In the genomic region with DNA sequence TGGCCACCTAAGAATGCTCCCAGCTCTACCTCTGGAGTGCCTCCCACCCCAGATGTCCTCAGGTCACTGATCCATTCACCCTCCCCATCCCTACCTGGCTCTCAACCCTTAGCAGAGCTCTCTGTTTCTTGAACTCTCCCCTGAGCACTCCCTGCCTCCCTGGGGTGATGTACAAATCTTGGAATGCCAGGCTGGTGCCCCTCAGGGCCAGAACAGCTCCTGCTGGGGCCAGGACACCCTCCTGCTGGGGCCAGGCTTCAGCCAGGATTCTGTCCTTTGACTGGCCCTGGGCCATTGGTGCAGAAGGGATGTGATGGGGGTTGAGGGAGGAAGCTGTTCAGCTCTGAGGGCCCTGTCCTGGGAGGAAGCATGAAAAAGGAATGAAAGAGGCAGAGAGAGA, we compare ENCODE assay signal across 22 cellular contexts. TPM values are rescaled to one million over a fixed set of nuclear protein-coding genes. Genes with fewer than 3 reads are reported as not detected.
A peak's percentile ranks its signal among the peaks of the same experiment; 100 is the strongest.
DNase-seq lines count a peak whose midpoint lies in the region; ATAC-seq and TF ChIP-seq lines count a peak whose summit lies in the region.
"Had no signal": no experiment of that assay in that cellular context is flagged by ENCODE, and none has a peak within 500 bp of the region (broad histone marks: within the 10 kb centered on the region; RNA-seq: fewer than 3 reads in every experiment).

No MANE protein-coding gene starts in this region.

- H4K20me1 ChIP-seq in BLaER1 treated with 17β-estradiol and CSF1 and Interleukin-3, amounts not matched to agents 10 nM and 100 nM: peaks cover 0 to 8% (median 0%) of the 10 kb centered on the region in 11 experiments; a peak in 4 of 22 replicates
- H4K20me1 ChIP-seq in neural cell (ENCODE audit: insufficient read depth): no peaks in the 10 kb centered on the region

- H3F3A ChIP-seq in neural cell (ENCODE audit: insufficient read depth, low read length, poor library complexity, severe bottlenecking): peaks cover 8% of the 10 kb centered on the region

- H2AFZ ChIP-seq in neural cell (ENCODE audit: low read depth, low read length): no peak overlapping the region

- H3K9ac ChIP-seq in BLaER1 treated with 17β-estradiol and CSF1 and Interleukin-3, amounts not matched to agents 10 nM and 100 nM: no peak overlapping the region
- H3K9ac ChIP-seq in neural cell (ENCODE audit: low read length): peak overlapping the region; percentile 23
- H3K9ac ChIP-seq: KMS-11 had no signal

- H3K27me3 ChIP-seq in BLaER1 treated with 17β-estradiol and CSF1 and Interleukin-3, amounts not matched to agents 10 nM and 100 nM: peaks cover 0 to 11% (median 0%) of the 10 kb centered on the region in 11 experiments; a peak in 5 of 22 replicates
- no peaks in the 10 kb centered on the region for H3K27me3 ChIP-seq in H7 (ENCODE audit: control insufficient read depth, insufficient read depth, low read length)
- H3K27me3 ChIP-seq in neural cell (ENCODE audit: insufficient read depth, low read depth, low read length): no peaks in the 10 kb centered on the region
- H3K27me3 ChIP-seq in BE2C: no peaks in the 10 kb centered on the region
- H3K27me3 ChIP-seq: Peyer's patch had no signal

- H3K36me3 Mint-ChIP-seq in WTC11: no peaks in the 10 kb centered on the region
- H3K36me3 Mint-ChIP-seq: CD4-positive, CD25-positive, alpha-beta regulatory T cell; IgD-negative memory B cell had no signal

- no peaks in the 10 kb centered on the region for H3K9me3 ChIP-seq in BLaER1 treated with 17β-estradiol and CSF1 and Interleukin-3, amounts not matched to agents 10 nM and 100 nM (replicated peaks in 1 of 11)
- H3K9me3 ChIP-seq in neural cell (ENCODE audit: low read length) (no peaks in the 10 kb centered on the region), BE2C (no peaks in the 10 kb centered on the region)
- H3K9me3 ChIP-seq: Peyer's patch had no signal

- H3K4me2 ChIP-seq in BLaER1 treated with 17β-estradiol and CSF1 and Interleukin-3, amounts not matched to agents 10 nM and 100 nM: peak overlapping the region in 7 of 11 experiments; percentile 72 to 87 (median 80); a peak in 13 of 22 replicates
- H3K4me2 ChIP-seq in neural cell (ENCODE audit: low read length): no peak overlapping the region
- H3K4me2 ChIP-seq: KMS-11 had no signal

- CTCF ChIA-PET in WTC11 (lab: Charles Lee): interaction anchor here (1.3 to 1.6 kb wide), 2 partner anchors 29 to 61 kb away, joined by 5 to 7 read pairs; partner anchors contain the start of gene PCMTD2

- H3K4me3 ChIP-seq in BLaER1 treated with 17β-estradiol and CSF1 and Interleukin-3, amounts not matched to agents 10 nM and 100 nM: no peak overlapping the region
- H3K4me3 ChIP-seq in H7 (ENCODE audit: insufficient read depth, low read depth, low read length): no peak overlapping the region
- no peak overlapping the region for H3K4me3 ChIP-seq in neural cell (ENCODE audit: low read length)
- no peak overlapping the region for H3K4me3 ChIP-seq in BE2C (ENCODE audit: low read depth, low read length)
- H3K4me3 ChIP-seq: Peyer's patch had no signal

- no peak overlapping the region for H3K27ac ChIP-seq in BLaER1 treated with 17β-estradiol and CSF1 and Interleukin-3, amounts not matched to agents 10 nM and 100 nM
- H3K27ac ChIP-seq in neural cell (ENCODE audit: low read length): peak overlapping the region; percentile 99
- H3K27ac ChIP-seq: KMS-11, Peyer's patch had no signal

- peaks cover 12 to 47% (median 36%) of the 10 kb centered on the region in 10 experiments; a peak in 19 of 20 replicates for H3K4me1 ChIP-seq in BLaER1 treated with 17β-estradiol and CSF1 and Interleukin-3, amounts not matched to agents 10 nM and 100 nM
- peaks cover 3% of the 10 kb centered on the region; the same call in 1 of the 2 replicates for H3K4me1 ChIP-seq in BE2C
- H3K4me1 ChIP-seq: Peyer's patch had no signal

- peaks cover 54% of the 10 kb centered on the region for H3K79me2 ChIP-seq in neural cell (replicated peaks; ENCODE audit: insufficient read depth, low read length)

- H3K27ac Mint-ChIP-seq in WTC11: no peak overlapping the region
- H3K27ac Mint-ChIP-seq: B cell, IgD-negative memory B cell had no signal

- TF ChIP-seq EP300 in neural cell (conservative IDR thresholded peaks at IDR 0.05; ENCODE audit: poor library complexity, severe bottlenecking): no peak

- no peaks in the 10 kb centered on the region for H3K9me2 ChIP-seq in neural cell (ENCODE audit: insufficient read depth, low read length)

- H3K9me3 Mint-ChIP-seq in WTC11: no peaks in the 10 kb centered on the region
- H3K9me3 Mint-ChIP-seq: CD4-positive, CD25-positive, alpha-beta regulatory T cell; IgD-negative memory B cell had no signal

- H3K4me3 Mint-ChIP-seq in WTC11: no peak overlapping the region
- H3K4me3 Mint-ChIP-seq: B cell; CD4-positive, CD25-positive, alpha-beta regulatory T cell; IgD-negative memory B cell had no signal

- no peak for TF ChIP-seq RAD21 in neural cell (conservative IDR thresholded peaks at IDR 0.05)

- POLR2A ChIA-PET in WTC11 (lab: Charles Lee): no interaction called here

- DNase-seq in H7: peak; percentile 54
- DNase-seq in WTC11 (ENCODE audit: low spot score): no peak
- DNase-seq in NCI-H1105 (lab: John Stamatoyannopoulos, UW): no peak
- DNase-seq in BE2C: no peak
- no peak for DNase-seq in stimulated activated CD4-positive, alpha-beta T cell treated with anti-CD3 and anti-CD28 coated beads, Interleukin-2, amount 100 ng/mL, for 48 hours
- DNase-seq: CD4-positive, CD25-positive, alpha-beta regulatory T cell; DMS153; DND-41; MM.1S; NCI-H1417; NCI-H1694; NCI-H2081; NCI-H2227 treated with DMSO at 0.1 percent for 48 hours; NCI-H526 treated with DMSO at 0.1 percent for 48 hours; Peyer's patch had no signal

- no peaks in the 10 kb centered on the region for H3K27me3 Mint-ChIP-seq in WTC11 (ENCODE audit: low read depth)

- no peaks in the 10 kb centered on the region for H3K36me3 ChIP-seq in BLaER1 treated with 17β-estradiol and CSF1 and Interleukin-3, amounts not matched to agents 10 nM and 100 nM
- H3K36me3 ChIP-seq in H7 (replicated peaks; ENCODE audit: control insufficient read depth, insufficient read depth, low read length): no peaks in the 10 kb centered on the region
- H3K36me3 ChIP-seq in neural cell (ENCODE audit: insufficient read depth, low read length): peaks cover 9% of the 10 kb centered on the region
- H3K36me3 ChIP-seq in BE2C: peaks cover 32% of the 10 kb centered on the region
- H3K36me3 ChIP-seq: Peyer's patch had no signal

- ATAC-seq in WTC11: no peak

- no peak for TF ChIP-seq CTCF in WTC11 (IDR thresholded peaks at IDR 0.05)
- TF ChIP-seq CTCF in neural cell (IDR thresholded peaks at IDR 0.05; ENCODE audit: poor library complexity, severe bottlenecking): no peak
- TF ChIP-seq CTCF in BE2C (IDR thresholded peaks at IDR 0.05; ENCODE audit: low read depth, low read length): no peak

- H3K4me1 Mint-ChIP-seq in WTC11: peaks cover 50% of the 10 kb centered on the region
- H3K4me1 Mint-ChIP-seq: B cell; CD4-positive, CD25-positive, alpha-beta regulatory T cell; IgD-negative memory B cell had no signal

TF ChIP-seq in WTC11, 78 proteins besides CTCF, POLR2A, EP300 and RAD21:
- TF ChIP-seq ZNF317 (CRISPR knock-in tag; IDR thresholded peaks at IDR 0.05; ENCODE audit: borderline replicate concordance, low read depth) (no peak), ZNF423 (CRISPR knock-in tag; IDR thresholded peaks at IDR 0.05) (peak; percentile 57)
TF ChIP-seq in WTC11: peak in this region for 1.

TF ChIP-seq in neural cell, 6 proteins besides CTCF, POLR2A, EP300 and RAD21:
- TF ChIP-seq, protein P1, sequence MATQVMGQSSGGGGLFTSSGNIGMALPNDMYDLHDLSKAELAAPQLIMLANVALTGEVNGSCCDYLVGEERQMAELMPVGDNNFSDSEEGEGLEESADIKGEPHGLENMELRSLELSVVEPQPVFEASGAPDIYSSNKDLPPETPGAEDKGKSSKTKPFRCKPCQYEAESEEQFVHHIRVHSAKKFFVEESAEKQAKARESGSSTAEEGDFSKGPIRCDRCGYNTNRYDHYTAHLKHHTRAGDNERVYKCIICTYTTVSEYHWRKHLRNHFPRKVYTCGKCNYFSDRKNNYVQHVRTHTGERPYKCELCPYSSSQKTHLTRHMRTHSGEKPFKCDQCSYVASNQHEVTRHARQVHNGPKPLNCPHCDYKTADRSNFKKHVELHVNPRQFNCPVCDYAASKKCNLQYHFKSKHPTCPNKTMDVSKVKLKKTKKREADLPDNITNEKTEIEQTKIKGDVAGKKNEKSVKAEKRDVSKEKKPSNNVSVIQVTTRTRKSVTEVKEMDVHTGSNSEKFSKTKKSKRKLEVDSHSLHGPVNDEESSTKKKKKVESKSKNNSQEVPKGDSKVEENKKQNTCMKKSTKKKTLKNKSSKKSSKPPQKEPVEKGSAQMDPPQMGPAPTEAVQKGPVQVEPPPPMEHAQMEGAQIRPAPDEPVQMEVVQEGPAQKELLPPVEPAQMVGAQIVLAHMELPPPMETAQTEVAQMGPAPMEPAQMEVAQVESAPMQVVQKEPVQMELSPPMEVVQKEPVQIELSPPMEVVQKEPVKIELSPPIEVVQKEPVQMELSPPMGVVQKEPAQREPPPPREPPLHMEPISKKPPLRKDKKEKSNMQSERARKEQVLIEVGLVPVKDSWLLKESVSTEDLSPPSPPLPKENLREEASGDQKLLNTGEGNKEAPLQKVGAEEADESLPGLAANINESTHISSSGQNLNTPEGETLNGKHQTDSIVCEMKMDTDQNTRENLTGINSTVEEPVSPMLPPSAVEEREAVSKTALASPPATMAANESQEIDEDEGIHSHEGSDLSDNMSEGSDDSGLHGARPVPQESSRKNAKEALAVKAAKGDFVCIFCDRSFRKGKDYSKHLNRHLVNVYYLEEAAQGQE (IDR thresholded peaks at IDR 0.05; ENCODE audit: borderline replicate concordance): no peak
- TF ChIP-seq SMC3 (conservative IDR thresholded peaks at IDR 0.05; ENCODE audit: poor library complexity) (no peak), POLR2AphosphoS5 (IDR thresholded peaks at IDR 0.05) (no peak), EZH2 (IDR thresholded peaks at IDR 0.05; ENCODE audit: borderline replicate concordance, insufficient read depth, low read length, poor library complexity, severe bottlenecking) (no peak), MXI1 (conservative IDR thresholded peaks at IDR 0.05; ENCODE audit: poor library complexity, severe bottlenecking) (no peak), TAF1 (IDR thresholded peaks at IDR 0.05; ENCODE audit: low read depth) (no peak)
TF ChIP-seq in neural cell: peak in this region for 0.

RNA-seq across cellular contexts. Expression of gene MYT1, which starts 30.0 kb away (rescaled TPM):
- total RNA-seq in H7 (2014; rRNA removed; shearing (Covaris generic)): 0.69 and 2.1 TPM in 2 replicates
- 1.9 to 4.3 TPM (median 2.0 TPM) in 3 replicates for total RNA-seq in WTC11 (2021)
- polyA plus RNA-seq in neural cell: 35.8 and 42.4 TPM in 2 replicates
- polyA minus RNA-seq in neural cell: 79.8 and 80.8 TPM in 2 replicates
- 35.0 TPM for polyA plus RNA-seq in BE2C (2012; ENCODE audit: insufficient read depth, insufficient read length, low read depth)
- total RNA-seq: A673; CD4-positive, CD25-positive, alpha-beta regulatory T cell; NCI-H460 had no signal
- polyA plus RNA-seq: IgD-negative memory B cell had no signal
